Comparison of ENCODE assay signal across 25 cellular contexts in genomic region chr1:235563513-235563912, GRCh38.
"Had no signal": no experiment of that assay in that cellular context is flagged by ENCODE, and none has a peak within 500 bp of the region (broad histone marks: within the 10 kb centered on the region; RNA-seq: fewer than 3 reads in every experiment).

No MANE protein-coding gene starts in this region.

- DNase-seq: activated CD4-positive, alpha-beta T cell treated with anti-CD3 and anti-CD28 coated beads for 48 hours; activated CD4-positive, alpha-beta T cell treated with anti-CD3 and anti-CD28 coated beads, Interleukin-2, amount 50 U/mL, for 4 hours; activated CD4-positive, CD25-positive, alpha-beta regulatory T cell treated with anti-CD3 and anti-CD28 coated beads, Interleukin-2, amount 50 U/mL, for 72 hours; activated CD8-positive, alpha-beta memory T cell treated with anti-CD3 and anti-CD28 coated beads, Interleukin-2, amount 10 ng/mL, durations not matched to agents 7 days and 5 days; activated effector memory CD4-positive, alpha-beta T cell treated with Interleukin-2 at 50 U/mL for 16 hours; activated naive CD4-positive, alpha-beta T cell; activated T-cell treated with anti-CD3 and anti-CD28 coated beads, Interleukin-2, amount 50 U/mL, for 24 hours; aorta; caudate nucleus; colonic mucosa; MG63; NCI-H1092; NCI-H1417 treated with DMSO at 0.1 percent for 48 hours; NCI-H1694; NCI-H2029; NCI-H2107; NCI-H2171 treated with DMSO at 0.1 percent for 48 hours; NCI-H345; NCI-H510A; NCI-H69; NK-92 treated with Interleukin-12 subunit alpha and Interleukin-12 subunit beta, amount 100 ng/mL, for 24 hours; SJCRH30; SK-N-SH; T-helper 17 cell; T-helper 9 cell had no signal
